25 cellular contexts compared by ENCODE assay signal in genomic region chr1:67383999-67384638, GRCh38. TPM values are rescaled to one million over a fixed set of nuclear protein-coding genes. Genes with fewer than 3 reads are reported as not detected.
DNase-seq lines count a peak whose midpoint lies in the region; ATAC-seq, FAIRE-seq and TF ChIP-seq lines count a peak whose summit lies in the region.
"Had no signal": no experiment of that assay in that cellular context is flagged by ENCODE, and none has a peak within 500 bp of the region (broad histone marks: within the 10 kb centered on the region; RNA-seq: fewer than 3 reads in every experiment).

No MANE protein-coding gene starts in this region.

- H3K4me3 ChIP-seq in K562 (no peak overlapping the region), gastrocnemius medialis (no peak overlapping the region)
- H3K4me3 ChIP-seq: GM12878, GM23248 had no signal

- no peak for TF ChIP-seq RAD21 in K562 (CRISPR knock-in tag; conservative IDR thresholded peaks at IDR 0.05 in 1 of 2, IDR thresholded peaks at IDR 0.05 in 1 of 2)

- POLR2A ChIA-PET in K562 (lab: Yijun Ruan, JAX): no interaction called here

- no peak overlapping the region for H3K9ac ChIP-seq in K562 (ENCODE audit: insufficient read depth in 1 of 2, low read depth in 2 of 2, low read length in 2 of 2)
- H3K9ac ChIP-seq: GM23248 had no signal

- TF ChIP-seq CTCF in natural killer cell (IDR thresholded peaks at IDR 0.05) (no peak), K562 (IDR thresholded peaks at IDR 0.05 in 2 of 3, conservative IDR thresholded peaks at IDR 0.05 in 1 of 3; ENCODE audit: insufficient read depth in 2 of 3, low read depth in 1 of 3, low read length in 3 of 3) (no peak), gastrocnemius medialis (IDR thresholded peaks at IDR 0.05 in 4 of 5, conservative IDR thresholded peaks at IDR 0.05 in 1 of 5) (no peak), mesothelial cell of epicardium (IDR thresholded peaks at IDR 0.05; ENCODE audit: unreplicated experiment) (no peak)

- TF ChIP-seq POLR2A in K562 (conservative IDR thresholded peaks at IDR 0.05): no peak
- TF ChIP-seq POLR2A in gastrocnemius medialis (IDR thresholded peaks at IDR 0.05): no peak

- TF ChIP-seq EP300 in K562 (IDR thresholded peaks at IDR 0.05; ENCODE audit: low read length): no peak

- H3K9me3 ChIP-seq in K562 (replicated peaks; ENCODE audit: control insufficient read depth, insufficient read depth, low read depth, low read length): peaks cover 7% of the 10 kb centered on the region
- no peaks in the 10 kb centered on the region for H3K9me3 ChIP-seq in gastrocnemius medialis
- H3K9me3 ChIP-seq: BE2C had no signal

- H3K9me3 Mint-ChIP-seq in natural killer cell treated with Interleukin-12 subunit alpha and Interleukin-12 subunit beta and Interleukin-15 and Interleukin-18, amount 100 ng/mL, for 72 hours: peaks cover 8% of the 10 kb centered on the region
- H3K9me3 Mint-ChIP-seq in natural killer cell: peaks cover 3 to 10% of the 10 kb centered on the region in 2 donors
- H3K9me3 Mint-ChIP-seq in mesothelial cell of epicardium: peaks cover 37% of the 10 kb centered on the region

- no peaks in the 10 kb centered on the region for H3K79me2 ChIP-seq in K562 (ENCODE audit: control insufficient read depth, insufficient read depth, low read length)

- H3K4me3 Mint-ChIP-seq in natural killer cell treated with Interleukin-12 subunit alpha and Interleukin-12 subunit beta and Interleukin-15 and Interleukin-18, amount 100 ng/mL, for 72 hours: no peak overlapping the region
- no peak overlapping the region for H3K4me3 Mint-ChIP-seq in natural killer cell
- no peak overlapping the region for H3K4me3 Mint-ChIP-seq in mesothelial cell of epicardium
- H3K4me3 Mint-ChIP-seq: CD4-positive, CD25-positive, alpha-beta regulatory T cell; CD8-positive, alpha-beta T cell had no signal

- CTCF ChIA-PET in K562 (lab: Yijun Ruan, JAX; ENCODE audit: low intra/inter-chr PET ratio): no interaction called here

- H3K4me2 ChIP-seq in K562 (ENCODE audit: insufficient read depth, low read length): no peak overlapping the region

- no TSS peak for BruUV-seq in K562 (replicated peaks; lab: Mats Ljungman, UMichigan)

- H3K27me3 ChIP-seq in K562 (ENCODE audit: control insufficient read depth in 2 of 2, insufficient read depth in 2 of 2, low read length in 2 of 2): no peaks in the 10 kb centered on the region
- no peaks in the 10 kb centered on the region for H3K27me3 ChIP-seq in gastrocnemius medialis
- H3K27me3 ChIP-seq: BE2C had no signal

- H3K27ac ChIP-seq in K562 (ENCODE audit: extremely low read depth, low read depth, low read length) (no peak overlapping the region), gastrocnemius medialis (peak overlapping the region in 3 of 4 donors; percentile 83 to 91 (median 88))
- H3K27ac ChIP-seq: 22Rv1, C4-2B, GM23248 had no signal

- no peaks in the 10 kb centered on the region for H3K9me1 ChIP-seq in K562 (ENCODE audit: control insufficient read depth, insufficient read depth, low read length)

- H3K27ac Mint-ChIP-seq in natural killer cell treated with Interleukin-12 subunit alpha and Interleukin-12 subunit beta and Interleukin-15 and Interleukin-18, amount 100 ng/mL, for 72 hours: peak overlapping the region; percentile 31 to 43
- H3K27ac Mint-ChIP-seq in natural killer cell: peak overlapping the region in 1 of 2 donors; percentile 2
- no peak overlapping the region for H3K27ac Mint-ChIP-seq in mesothelial cell of epicardium
- H3K27ac Mint-ChIP-seq: CD8-positive, alpha-beta T cell had no signal

- H2AFZ ChIP-seq in K562 (ENCODE audit: low read depth, low read length): no peak overlapping the region
- H2AFZ ChIP-seq: GM23248 had no signal

- H3K36me3 ChIP-seq in K562 (ENCODE audit: control insufficient read depth, insufficient read depth, low read length): no peaks in the 10 kb centered on the region; the same call in 2 of the 3 replicates
- peaks cover 0 to 31% of the 10 kb centered on the region in 2 donors for H3K36me3 ChIP-seq in gastrocnemius medialis
- H3K36me3 ChIP-seq: BE2C had no signal

- no peak for FAIRE-seq in K562 (lab: Jason Lieb, UNC)
- FAIRE-seq: A204.1, D721Med, GM12878, GM19239, H1 had no signal

- H3K4me1 Mint-ChIP-seq in natural killer cell treated with Interleukin-12 subunit alpha and Interleukin-12 subunit beta and Interleukin-15 and Interleukin-18, amount 100 ng/mL, for 72 hours (ENCODE audit: low read depth in 2 of 2): peaks cover 3 to 22% of the 10 kb centered on the region in 2 donors
- H3K4me1 Mint-ChIP-seq in natural killer cell (no peaks in the 10 kb centered on the region), mesothelial cell of epicardium (no peaks in the 10 kb centered on the region)

- 37% methylated on average over 2 of the region's 2 CpGs for WGBS in K562 (ENCODE audit: insufficient coverage, low coverage, missing lambda C conversion rate)

- in situ Hi-C loops in K562 (cut with MboI): no loop called here
- in situ Hi-C loops in gastrocnemius medialis (cut with MboI; ENCODE audit: low sequenced_read_pairs in 4 of 4): no loop called here

- intact Hi-C loops in natural killer cell (cut with micrococcal nuclease): no loop called here
- intact Hi-C loops in K562 (cut with micrococcal nuclease): no loop called here
- intact Hi-C loops in gastrocnemius medialis (cut with DNase I; ENCODE audit: low total_unique reads): no loop called here
- intact Hi-C loops in head of caudate nucleus (cut with DNase I): no loop called here

- H4K20me1 ChIP-seq in K562 (replicated peaks; ENCODE audit: control insufficient read depth, insufficient read depth, low read length): no peaks in the 10 kb centered on the region

- no peaks in the 10 kb centered on the region for H3K27me3 Mint-ChIP-seq in natural killer cell treated with Interleukin-12 subunit alpha and Interleukin-12 subunit beta and Interleukin-15 and Interleukin-18, amount 100 ng/mL, for 72 hours
- no peaks in the 10 kb centered on the region for H3K27me3 Mint-ChIP-seq in natural killer cell (ENCODE audit: low read depth in 2 of 2)
- H3K27me3 Mint-ChIP-seq in mesothelial cell of epicardium (ENCODE audit: low read depth): no peaks in the 10 kb centered on the region
- H3K27me3 Mint-ChIP-seq: CD4-positive, CD25-positive, alpha-beta regulatory T cell had no signal

- no peak for DNase-seq in natural killer cell treated with Interleukin-12 subunit alpha and Interleukin-12 subunit beta and Interleukin-15 and Interleukin-18, amount 100 ng/mL, for 72 hours (ENCODE audit: low spot score)
- DNase-seq in natural killer cell: no peak
- no peak for DNase-seq in K562 (ENCODE audit: extremely low read depth in 1 of 4, low spot score in 3 of 4)
- DNase-seq in gastrocnemius medialis: no peak
- no peak for DNase-seq in mesothelial cell of epicardium (ENCODE audit: low spot score in 2 of 2, unreplicated experiment in 2 of 2)
- no peak for DNase-seq in head of caudate nucleus
- DNase-seq: ACHN; AML-193; BE2C; CD4-positive, CD25-positive, alpha-beta regulatory T cell; CD8-positive, alpha-beta T cell; DMS 273 treated with DMSO at 0.1 percent for 48 hours; DMS79; EL; GDM1; GM23248; H7; HCEC 1CT had no signal

- H3K36me3 Mint-ChIP-seq in natural killer cell treated with Interleukin-12 subunit alpha and Interleukin-12 subunit beta and Interleukin-15 and Interleukin-18, amount 100 ng/mL, for 72 hours: peaks cover 61% of the 10 kb centered on the region
- peaks cover 20% of the 10 kb centered on the region for H3K36me3 Mint-ChIP-seq in natural killer cell
- H3K36me3 Mint-ChIP-seq in mesothelial cell of epicardium: peaks cover 13% of the 10 kb centered on the region

- no peaks in the 10 kb centered on the region for H3K4me1 ChIP-seq in K562 (replicated peaks in 1 of 2; ENCODE audit: control insufficient read depth in 2 of 2, insufficient read depth in 2 of 2, low read length in 2 of 2)
- H3K4me1 ChIP-seq in gastrocnemius medialis: peaks cover 3 to 23% of the 10 kb centered on the region in 2 donors
- H3K4me1 ChIP-seq: BE2C had no signal

- no peak for ATAC-seq in natural killer cell treated with Interleukin-12 subunit alpha and Interleukin-12 subunit beta and Interleukin-15 and Interleukin-18, amount 100 ng/mL, for 72 hours
- ATAC-seq in natural killer cell (no peak), K562 (no peak), gastrocnemius medialis (no peak)
- ATAC-seq: CD8-positive, alpha-beta T cell; GM12878 had no signal

TF ChIP-seq in K562, 482 proteins besides CTCF, POLR2A, EP300 and RAD21 (continues in another document):
- TF ChIP-seq E2F5 (CRISPR knock-in tag; IDR thresholded peaks at IDR 0.05): no peak

RNA-seq across cellular contexts. Expression of gene SERBP1, which starts 46.1 kb away (rescaled TPM):
- total RNA-seq in natural killer cell treated with Interleukin-12 subunit alpha and Interleukin-12 subunit beta and Interleukin-15 and Interleukin-18, amount 100 ng/mL, for 72 hours: 100 to 1,000 TPM; 319 to 328 TPM
- 100 to 1,000 TPM; 137 to 183 (median 149) TPM for total RNA-seq in natural killer cell
- 44.8 and 218 TPM in 2 replicates for total RNA-seq in K562 (2011; cell fraction: chromatin; rRNA removed; ENCODE audit: low replicate concordance)
- total RNA-seq in K562 (2011; cell fraction: nucleolus; rRNA removed): 38.5 and 46.2 TPM in 2 replicates
- 82.6 and 125 TPM in 2 replicates for total RNA-seq in K562 (2011; cell fraction: nucleoplasm; rRNA removed)
- 656 and 761 TPM in 2 replicates for total RNA-seq in K562 (2014; rRNA removed)
- total RNA-seq in K562 (2014; rRNA removed; fragmentation: Illumina TruSeq; extraction: Trizol): 464 and 519 TPM in 2 replicates
- 523 and 537 TPM in 2 replicates for total RNA-seq in K562 (2015; rRNA removed; fragmentation: Illumina TruSeq; extraction: Trizol)
- total RNA-seq in K562 (2021): 415 and 449 TPM in 2 replicates
- 295 and 420 TPM in 2 replicates for polyA plus RNA-seq in K562 (2011; rRNA removed)
- 136 and 207 TPM in 2 replicates for polyA plus RNA-seq in K562 (2011; cell fraction: cytosol; rRNA removed)
- 65.4 and 88.8 TPM in 2 replicates for polyA plus RNA-seq in K562 (2011; cell fraction: nucleus; rRNA removed)
- polyA plus RNA-seq in K562 (2012): 218 and 429 TPM in 2 replicates
- polyA plus RNA-seq in K562 (2014; fragmentation: Illumina TruSeq; extraction: Trizol): 492 and 549 TPM in 2 replicates
- polyA plus RNA-seq in K562 (2014; fragmentation: Nextera tagmentation; extraction: Ambion mirVana): 10 to 100 TPM; 79.9 to 81.2 TPM
- polyA plus RNA-seq in K562 (2014; rRNA removed): 494 and 522 TPM in 2 replicates
- 427 and 585 TPM in 2 replicates for polyA minus RNA-seq in K562 (2011; rRNA and poly(A)+ RNA removed)
- 185 and 239 TPM in 2 replicates for polyA minus RNA-seq in K562 (2011; cell fraction: cytosol; rRNA and poly(A)+ RNA removed)
- 63.4 and 107 TPM in 2 replicates for polyA minus RNA-seq in K562 (2011; cell fraction: nucleus; rRNA and poly(A)+ RNA removed)
- 100 to 1,000 TPM; 249 to 353 (median 311) TPM for total RNA-seq in gastrocnemius medialis
- total RNA-seq in mesothelial cell of epicardium: 248 to 259 TPM (median 255 TPM) in 3 replicates
